In genomic region chr17:10844667-10845387, GRCh38 we compare ENCODE assay signal across 8 cellular contexts. TPM values are rescaled to one million over a fixed set of nuclear protein-coding genes. Genes with fewer than 3 reads are reported as not detected.
DNase-seq lines count a peak whose midpoint lies in the region; ATAC-seq, FAIRE-seq and TF ChIP-seq lines count a peak whose summit lies in the region.

No MANE protein-coding gene starts in this region.

- no peak overlapping the region for H3K4ac ChIP-seq in neuronal stem cell (ENCODE audit: low read length)

- no peak overlapping the region for H3K14ac ChIP-seq in neuronal stem cell (ENCODE audit: low read length)

- H3K4me3 ChIP-seq in BLaER1, result peak overlapping the region; percentile 68
- H3K4me3 ChIP-seq in neuronal stem cell (ENCODE audit: low read length in 2 of 2), result peak overlapping the region in 1 of 2 donors; percentile 19
- H3K4me3 ChIP-seq in stomach, result peak overlapping the region; percentile 42 to 50 (median 48)

- no peak overlapping the region for H2BK15ac ChIP-seq in neuronal stem cell (ENCODE audit: low read length)

- peak overlapping the region; percentile 9 for H3K23ac ChIP-seq in neuronal stem cell (ENCODE audit: low read depth, low read length, poor library complexity)

- CTCF ChIA-PET in RWPE1 (lab: Yijun Ruan, JAX), result interaction anchor here (0.6 to 1.2 kb wide), 15 partner anchors 25 to 1154 kb away, joined by 3 to 11 read pairs (median 3); no protein-coding TSS in a partner anchor

- H3K4me1 ChIP-seq in BLaER1 (peaks cover 5% of the 10 kb centered on the region), neuronal stem cell (ENCODE audit: control insufficient read depth in 2 of 2, insufficient read depth in 1 of 2, low read depth in 1 of 2, low read length in 2 of 2) (peaks cover 0 to 2% of the 10 kb centered on the region in 2 donors), stomach (peaks cover 6 to 26% (median 23%) of the 10 kb centered on the region in 4 donors)

- H3K27ac ChIP-seq in BLaER1, result no peak overlapping the region
- H3K27ac ChIP-seq in RWPE1, result no peak overlapping the region
- no peak overlapping the region for H3K27ac ChIP-seq in neuronal stem cell (replicated peaks; ENCODE audit: low read length)
- peak overlapping the region; percentile 78 to 94 (median 86) for H3K27ac ChIP-seq in stomach

- TF ChIP-seq CTCF in RWPE1 (conservative IDR thresholded peaks at IDR 0.05; ENCODE audit: low read depth) (peak; percentile 90), stomach (IDR thresholded peaks at IDR 0.05) (peak in 6 of 7 experiments; percentile 83 to 98 (median 95))

- no peaks in the 10 kb centered on the region for H3K9me3 ChIP-seq in BLaER1
- H3K9me3 ChIP-seq in neuronal stem cell (replicated peaks in 1 of 2; ENCODE audit: control insufficient read depth in 2 of 2, insufficient read depth in 1 of 2, low read depth in 1 of 2, low read length in 2 of 2), result peaks cover 0 to 4% of the 10 kb centered on the region in 2 donors
- H3K9me3 ChIP-seq in stomach, result no peaks in the 10 kb centered on the region

- H4K91ac ChIP-seq in neuronal stem cell (ENCODE audit: low read depth, low read length, poor library complexity), result no peak overlapping the region

- H3K9ac ChIP-seq in BLaER1 (peak overlapping the region; percentile 44; the same call in 1 of the 2 replicates), neuronal stem cell (ENCODE audit: low read depth, low read length, poor library complexity) (no peak overlapping the region)

- ATAC-seq in HG03521 (IDR thresholded peaks at IDR 0.05; ENCODE audit: unreplicated experiment), result peak; percentile 73

- H3K36me3 ChIP-seq in BLaER1 (no peaks in the 10 kb centered on the region), neuronal stem cell (replicated peaks in 1 of 2; ENCODE audit: control insufficient read depth in 2 of 2, insufficient read depth in 2 of 2, low read length in 2 of 2) (no peaks in the 10 kb centered on the region), stomach (no peaks in the 10 kb centered on the region)

- H4K8ac ChIP-seq in neuronal stem cell (ENCODE audit: low read depth, low read length), result no peak overlapping the region

- no peak overlapping the region for H2BK12ac ChIP-seq in neuronal stem cell (ENCODE audit: low read length)

- peak overlapping the region; percentile 91 for H3K4me2 ChIP-seq in BLaER1
- peak overlapping the region; percentile 60 for H3K4me2 ChIP-seq in neuronal stem cell (ENCODE audit: insufficient read depth, low read length, poor library complexity, severe bottlenecking)

- no peak for TF ChIP-seq POLR2A in stomach (IDR thresholded peaks at IDR 0.05)

- peak overlapping the region; percentile 91 for H2AFZ ChIP-seq in neuronal stem cell (ENCODE audit: low read length)

- intact Hi-C loops in stomach (cut with DNase I; ENCODE audit: low total_unique reads), result loop anchor here (5.0 to 10.0 kb wide), 3 partner anchors 93 to 200 kb away; no protein-coding TSS in a partner anchor

- H4K20me1 ChIP-seq in BLaER1, result no peaks in the 10 kb centered on the region

- DNase-seq in GM19239 (ENCODE audit: insufficient read length, low spot score), result peak; percentile 75
- peak; percentile 66 for DNase-seq in RWPE1 (ENCODE audit: low spot score)
- DNase-seq in activated gamma-delta T cell treated with Interleukin-2 at 50 U/mL for 16 hours, result peak; percentile 61
- peak; percentile 52 for DNase-seq in foreskin melanocyte
- DNase-seq in neuronal stem cell (ENCODE audit: low spot score), result peak; percentile 58
- DNase-seq in stomach, result peak; percentile 90

- H3K27me3 ChIP-seq in BLaER1, result no peaks in the 10 kb centered on the region
- peaks cover 0 to 17% (median 14%) of the 10 kb centered on the region in 3 experiments for H3K27me3 ChIP-seq in neuronal stem cell (ENCODE audit: control insufficient read depth in 3 of 3, insufficient read depth in 3 of 3, low read depth in 1 of 3, low read length in 3 of 3)
- peaks cover 0 to 4% (median 0%) of the 10 kb centered on the region in 3 donors for H3K27me3 ChIP-seq in stomach

- no peak for TF ChIP-seq EP300 in stomach (IDR thresholded peaks at IDR 0.05)

- H3K18ac ChIP-seq in neuronal stem cell (ENCODE audit: low read length), result no peak overlapping the region

- no peak overlapping the region for H2BK5ac ChIP-seq in neuronal stem cell (ENCODE audit: low read length)

- no CpG with 5 or more reads among the region's 27 CpGs for WGBS in neuronal stem cell (ENCODE audit: extremely low coverage in 2 of 2, insufficient read length in 2 of 2, insufficient replicate concordance in 1 of 2), 2 donors
- WGBS in stomach, 5 donors, result 2 to 4% (median 3%) methylated on average over 26 to 27 of the region's 27 CpGs

- H2BK120ac ChIP-seq in neuronal stem cell (ENCODE audit: low read depth, low read length), result no peak overlapping the region

- H2AK5ac ChIP-seq in neuronal stem cell (ENCODE audit: low read depth, low read length), result no peak overlapping the region

- no peak for FAIRE-seq in GM19239 (lab: Jason Lieb, UNC)

- POLR2A ChIA-PET in RWPE1 (lab: Yijun Ruan, JAX; ENCODE audit: low non-redundant PET), result no interaction called here

- no peaks in the 10 kb centered on the region for H3K79me1 ChIP-seq in neuronal stem cell (ENCODE audit: low read depth, low read length)

RNA-seq across cellular contexts. Expression of gene PIRT, which starts 6.9 kb away (rescaled TPM):
- not detected for polyA plus RNA-seq in neuronal stem cell (2013, experiment 1 of 2)
- polyA plus RNA-seq in neuronal stem cell (2013, experiment 2 of 2), result not detected
- total RNA-seq in stomach, result 1 to 10 TPM in 1 of 5 donors, under 1 TPM in 1, not detected in 3; under 0.01 to 2.6 TPM
- under 1 TPM in 2 of 3 donors, not detected in 1; 0.06 to 0.55 TPM for polyA plus RNA-seq in stomach

RNA-seq across cellular contexts. Expression of gene TMEM238L, which starts 40.9 kb away (rescaled TPM):
- not detected for polyA plus RNA-seq in neuronal stem cell (2013, experiment 1 of 2)
- not detected for polyA plus RNA-seq in neuronal stem cell (2013, experiment 2 of 2)
- total RNA-seq in stomach, result 100 to 1,000 TPM in 1 of 5 donors, 10 to 100 TPM in 4; 18.7 to 190 (median 51.2) TPM
- 10 to 100 TPM in 2 of 3 donors, 1 to 10 TPM in 1; 2.2 to 55.9 (median 19.2) TPM for polyA plus RNA-seq in stomach

Comparison
In these comparisons a context has a peak if more than half of its experiments do, and no peak if none do; other contexts are left out.
1. H3K27ac ChIP-seq: peak in stomach (5 of 5); none in BLaER1 (single experiment), RWPE1 (single experiment) and neuronal stem cell (single experiment).
2. Peak in every context shown above with its lines, with median percentiles within 50 percentile points of each other: DNase-seq.